ENCODE assay signal across 1 cellular context in genomic region chr3:146692254-146692653, GRCh38.
TF ChIP-seq lines count a peak whose summit lies in the region.

No MANE protein-coding gene starts in this region.

TF ChIP-seq in HepG2, 621 proteins besides CTCF, POLR2A, EP300 and RAD21 (continued from another document):
- TF ChIP-seq ZNF281 (CRISPR knock-in tag; IDR thresholded peaks at IDR 0.05; ENCODE audit: borderline replicate concordance): no peak
- no peak for TF ChIP-seq HINFP (CRISPR knock-in tag; IDR thresholded peaks at IDR 0.05; ENCODE audit: low read depth)
- no peak for TF ChIP-seq FOXO4 (CRISPR knock-in tag; conservative IDR thresholded peaks at IDR 0.05)
- peak; percentile 49; the same call in 1 of the 2 replicates for TF ChIP-seq CEBPB (IDR thresholded peaks at IDR 0.05; ENCODE audit: borderline replicate concordance, low read depth, low read length)
- no peak for TF ChIP-seq DDIT3 (CRISPR knock-in tag; IDR thresholded peaks at IDR 0.05)
